ENCODE assay signal across 9 cellular contexts in the genomic region with DNA sequence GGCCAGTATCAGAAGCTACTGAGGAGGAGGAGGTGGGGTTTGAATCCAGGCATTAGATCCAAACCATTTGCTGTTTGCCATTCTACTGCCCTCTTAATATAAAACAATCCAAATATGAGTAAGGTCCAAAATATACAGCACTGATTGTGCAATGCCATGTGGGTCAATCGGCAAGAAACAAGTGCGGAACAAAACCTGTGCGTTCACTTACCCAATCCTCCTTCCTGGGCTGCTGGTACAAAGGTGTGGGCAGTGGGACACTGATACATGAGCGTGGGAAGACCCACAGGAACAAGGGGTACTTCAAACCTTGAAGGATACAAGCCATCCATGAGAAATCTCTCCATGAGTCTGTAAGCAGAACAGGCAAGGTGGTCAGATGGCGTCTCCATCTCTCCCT. TPM values are rescaled to one million over a fixed set of nuclear protein-coding genes. Genes with fewer than 3 reads are reported as not detected.
"Had no signal": no experiment of that assay in that cellular context is flagged by ENCODE, and none has a peak within 500 bp of the region (broad histone marks: within the 10 kb centered on the region; RNA-seq: fewer than 3 reads in every experiment).

No MANE protein-coding gene starts in this region.

RNA-seq across cellular contexts. Expression of gene ACR, which starts 39.6 kb away (rescaled TPM):
- total RNA-seq: NCI-H460, OCI-LY7, PC-3, PC-9, Peyer's patch, RPMI7951, SJCRH30, SJSA1, SK-MEL-5 had no signal
